Comparison of ENCODE assay signal across 8 cellular contexts in genomic region chr1:153771841-153772593, GRCh38. TPM values are rescaled to one million over a fixed set of nuclear protein-coding genes. Genes with fewer than 3 reads are reported as not detected.
DNase-seq lines count a peak whose midpoint lies in the region; ATAC-seq and TF ChIP-seq lines count a peak whose summit lies in the region.

No MANE protein-coding gene starts in this region.

- no peaks in the 10 kb centered on the region for H3K36me3 Mint-ChIP-seq in glutamatergic neuron (ENCODE audit: unreplicated experiment)
- no peaks in the 10 kb centered on the region for H3K36me3 Mint-ChIP-seq in T-helper 17 cell (ENCODE audit: low read depth)

- in situ Hi-C loops in SK-MEL-5 (cut with HindIII; ENCODE audit: low pct_unique_long_range_greater_than_20kb, low sequenced_read_pairs) = no loop called here

- H3K27ac Mint-ChIP-seq in glutamatergic neuron (ENCODE audit: unreplicated experiment) (no peak overlapping the region), T-helper 17 cell (no peak overlapping the region)

- H3K27me3 Mint-ChIP-seq in glutamatergic neuron (ENCODE audit: unreplicated experiment) (peaks cover 4% of the 10 kb centered on the region), T-helper 17 cell (no peaks in the 10 kb centered on the region)

- H3K9me3 Mint-ChIP-seq in glutamatergic neuron (ENCODE audit: unreplicated experiment) = peaks cover 5% of the 10 kb centered on the region

- H3K9me3 ChIP-seq in T-helper 17 cell (ENCODE audit: control insufficient read depth, low read length, poor library complexity, severe bottlenecking) = no peaks in the 10 kb centered on the region

- H3K4me3 Mint-ChIP-seq in glutamatergic neuron (ENCODE audit: unreplicated experiment) (no peak overlapping the region), T-helper 17 cell (no peak overlapping the region)

- no peak for ATAC-seq in T-helper 17 cell

- peak; percentile 63 for TF ChIP-seq CTCF in glutamatergic neuron (IDR thresholded peaks at IDR 0.05; ENCODE audit: partially characterized antibody, unreplicated experiment)

- H3K4me1 Mint-ChIP-seq in glutamatergic neuron (ENCODE audit: low read depth, unreplicated experiment) (peaks cover 24% of the 10 kb centered on the region), T-helper 17 cell (peaks cover 11% of the 10 kb centered on the region)

- H3K27ac ChIP-seq in temporal lobe (ENCODE audit: low read depth, low read length) = peak overlapping the region; percentile 12

- DNase-seq in DMS53 (lab: John Stamatoyannopoulos, UW) (peak; percentile 16), DMS53 treated with DMSO at 0.1 percent for 48 hours (lab: John Stamatoyannopoulos, UW; ENCODE audit: unreplicated experiment) (no peak), SK-MEL-5 (ENCODE audit: low read depth, low spot score) (peak; percentile 60), glutamatergic neuron (peak; percentile 80), T-helper 1 cell (no peak), T-helper 17 cell (no peak)
- no peak for DNase-seq in effector CD4-positive, alpha-beta T cell

RNA-seq across cellular contexts. Expression of gene SLC27A3, which starts 3.2 kb away (rescaled TPM):
- 174 and 184 TPM in 2 replicates for total RNA-seq in SK-MEL-5 (2014; rRNA removed; shearing (Covaris generic))
- polyA plus RNA-seq in SK-MEL-5 (2015; cell fraction: cytosol; rRNA removed) = 225 and 228 TPM in 2 replicates
- 398 and 617 TPM in 2 replicates for polyA plus RNA-seq in SK-MEL-5 (2015; cell fraction: nucleus; rRNA removed)
- total RNA-seq in glutamatergic neuron (ENCODE audit: unreplicated experiment) (10.8 TPM), temporal lobe (9.3 TPM), T-helper 17 cell (10 to 100 TPM in 1 of 2 donors, 1 to 10 TPM in 1; 7.4 to 10.0 TPM)

RNA-seq across cellular contexts. Expression of gene INTS3, which starts 44.2 kb away (rescaled TPM):
- 63.2 and 77.5 TPM in 2 replicates for total RNA-seq in SK-MEL-5 (2014; rRNA removed; shearing (Covaris generic))
- 60.2 and 77.1 TPM in 2 replicates for polyA plus RNA-seq in SK-MEL-5 (2015; cell fraction: cytosol; rRNA removed)
- polyA plus RNA-seq in SK-MEL-5 (2015; cell fraction: nucleus; rRNA removed) = 522 and 581 TPM in 2 replicates
- 56.7 TPM for total RNA-seq in glutamatergic neuron (ENCODE audit: unreplicated experiment)
- 32.2 TPM for total RNA-seq in temporal lobe
- 10 to 100 TPM; 33.6 to 47.6 TPM for total RNA-seq in T-helper 17 cell

Comparison
In these comparisons a context has a peak if more than half of its experiments do, and no peak if none do; other contexts are left out.
1. DNase-seq: peak in DMS53 (single experiment), SK-MEL-5 (single experiment) and glutamatergic neuron (single experiment); none in DMS53 treated with DMSO at 0.1 percent for 48 hours (single experiment), effector CD4-positive, alpha-beta T cell (single experiment), T-helper 1 cell (0 of 5) and T-helper 17 cell (0 of 3).
2. RNA of gene SLC27A3, which starts 3.2 kb away (total RNA-seq): 174 to 184 TPM in SK-MEL-5; 10.8 TPM in glutamatergic neuron (single experiment), 7.4 to 10.0 TPM in T-helper 17 cell and 9.3 TPM in temporal lobe (single experiment); every median in the first group is over 10 times any median in the second.